In the genomic region with DNA sequence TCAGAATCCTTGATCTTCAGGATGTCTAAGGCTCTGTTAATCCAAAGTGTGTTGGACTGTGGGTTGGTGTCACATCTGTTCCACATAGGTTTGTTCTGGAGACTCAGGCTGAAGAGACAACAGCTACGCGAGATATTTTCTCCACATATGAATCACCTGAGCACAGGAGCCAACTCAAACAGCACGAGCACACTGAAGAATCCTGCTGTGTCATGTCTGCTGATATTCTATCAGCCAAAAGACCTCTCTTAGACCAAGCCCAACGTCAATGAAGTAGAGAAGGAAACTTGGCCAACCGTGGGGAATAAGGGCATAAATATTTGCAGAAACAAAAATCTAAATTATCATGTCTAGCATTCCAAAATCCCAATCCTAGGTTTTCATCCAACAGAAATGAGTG, we compare ENCODE assay signal across 20 cellular contexts. TPM values are rescaled to one million over a fixed set of nuclear protein-coding genes. Genes with fewer than 3 reads are reported as not detected.
DNase-seq lines count a peak whose midpoint lies in the region; ATAC-seq, FAIRE-seq and TF ChIP-seq lines count a peak whose summit lies in the region.
"Had no signal": no experiment of that assay in that cellular context is flagged by ENCODE, and none has a peak within 500 bp of the region (broad histone marks: within the 10 kb centered on the region; RNA-seq: fewer than 3 reads in every experiment).

No MANE protein-coding gene starts in this region.

- POLR2A ChIA-PET in MCF 10A (lab: Yijun Ruan, JAX), result no interaction called here
- POLR2A ChIA-PET in K562 (lab: Yijun Ruan, JAX), result interaction anchor here (0.6 kb wide), 2 partner anchors 133 to 236 kb away, joined by 3 read pairs; no protein-coding TSS in a partner anchor

- no peak overlapping the region for H3K9ac ChIP-seq in mammary epithelial cell (ENCODE audit: insufficient read depth, low read length)
- peak overlapping the region; percentile 18 to 45; a peak in 3 of 4 replicates for H3K9ac ChIP-seq in K562 (ENCODE audit: insufficient read depth in 1 of 2, low read depth in 2 of 2, low read length in 2 of 2)
- H3K9ac ChIP-seq: GM23248 had no signal

- TF ChIP-seq RAD21 in K562 (CRISPR knock-in tag; conservative IDR thresholded peaks at IDR 0.05 in 1 of 2, IDR thresholded peaks at IDR 0.05 in 1 of 2), result no peak

- H2AFZ ChIP-seq in mammary epithelial cell (ENCODE audit: low read depth, low read length), result peak overlapping the region; percentile 26
- H2AFZ ChIP-seq in K562 (ENCODE audit: low read depth, low read length), result peak overlapping the region; percentile 93
- H2AFZ ChIP-seq in osteoblast (ENCODE audit: low read length), result peak overlapping the region; percentile 23
- H2AFZ ChIP-seq: GM23248 had no signal

- no peak overlapping the region for H3K4me3 Mint-ChIP-seq in MCF 10A (ENCODE audit: unreplicated experiment)
- H3K4me3 Mint-ChIP-seq: B cell had no signal

- no peak for TF ChIP-seq EP300 in K562 (IDR thresholded peaks at IDR 0.05; ENCODE audit: low read length)

- H4K20me1 ChIP-seq in mammary epithelial cell (ENCODE audit: insufficient read depth, low read length) (no peaks in the 10 kb centered on the region), K562 (replicated peaks; ENCODE audit: control insufficient read depth, insufficient read depth, low read length) (peaks cover 10% of the 10 kb centered on the region; the same call in 1 of the 2 replicates), osteoblast (ENCODE audit: insufficient read depth, low read length) (peaks cover 10% of the 10 kb centered on the region)

- H3K4me1 Mint-ChIP-seq in MCF 10A (ENCODE audit: insufficient read depth, unreplicated experiment), result peaks cover 4% of the 10 kb centered on the region

- no peaks in the 10 kb centered on the region for H3K27me3 Mint-ChIP-seq in MCF 10A (ENCODE audit: insufficient read depth, unreplicated experiment)

- no peak overlapping the region for H3K4me2 ChIP-seq in mammary epithelial cell (ENCODE audit: insufficient read depth, low read depth, low read length)
- H3K4me2 ChIP-seq in K562 (ENCODE audit: insufficient read depth, low read length), result peak overlapping the region; percentile 71
- no peak overlapping the region for H3K4me2 ChIP-seq in osteoblast (ENCODE audit: insufficient read depth, low read length)

- TF ChIP-seq POLR2A in K562 (conservative IDR thresholded peaks at IDR 0.05) (no peak), Peyer's patch (IDR thresholded peaks at IDR 0.05) (no peak)

- H3K27me3 ChIP-seq in mammary epithelial cell (ENCODE audit: insufficient read depth, low read length), result no peaks in the 10 kb centered on the region
- H3K27me3 ChIP-seq in K562 (ENCODE audit: control insufficient read depth in 2 of 2, insufficient read depth in 2 of 2, low read length in 2 of 2), result no peaks in the 10 kb centered on the region
- H3K27me3 ChIP-seq in osteoblast (ENCODE audit: insufficient read depth, low read length), result peaks cover 8% of the 10 kb centered on the region
- H3K27me3 ChIP-seq in Peyer's patch, result no peaks in the 10 kb centered on the region
- H3K27me3 ChIP-seq in right cardiac atrium (ENCODE audit: control insufficient read depth, insufficient read depth), result no peaks in the 10 kb centered on the region

- dilution Hi-C loops in mammary epithelial cell (cut with HindIII; ENCODE audit: low sequenced_read_pairs), result no loop called here

- intact Hi-C loops in mammary epithelial cell (cut with micrococcal nuclease), result loop anchor here (5.0 kb wide), 1 partner anchor 130 kb away; the partner anchor contains the start of gene GDI2
- intact Hi-C loops in MCF 10A (cut with micrococcal nuclease), result loop anchor here (10.0 kb wide), 1 partner anchor 53 kb away; no protein-coding TSS in a partner anchor
- intact Hi-C loops in K562 (cut with micrococcal nuclease), result no loop called here
- intact Hi-C loops in right cardiac atrium (cut with DNase I), result loop anchor here in 2 of 4 donors (10.0 kb wide), 1 partner anchor 193 kb away; no protein-coding TSS in a partner anchor

- ATAC-seq in K562 (no peak), right cardiac atrium (no peak)
- ATAC-seq: HCT116 had no signal

- CTCF ChIA-PET in mammary epithelial cell (lab: Charles Lee; ENCODE audit: low non-redundant PET), result no interaction called here
- CTCF ChIA-PET in MCF 10A (lab: Yijun Ruan, JAX), result no interaction called here
- CTCF ChIA-PET in K562 (lab: Yijun Ruan, JAX; ENCODE audit: low intra/inter-chr PET ratio), result interaction anchor here (0.7 kb wide), 1 partner anchor 26 kb away, joined by 7 read pairs; no protein-coding TSS in a partner anchor

- H3K27ac ChIP-seq in mammary epithelial cell (ENCODE audit: insufficient read depth, low read depth, low read length) (no peak overlapping the region), K562 (ENCODE audit: extremely low read depth, low read depth, low read length) (peak overlapping the region; percentile 65), osteoblast (ENCODE audit: low read depth, low read length) (no peak overlapping the region), Peyer's patch (no peak overlapping the region), right cardiac atrium (ENCODE audit: low read length) (no peak overlapping the region)
- H3K27ac ChIP-seq: GM23248, HL-60 had no signal

- peaks cover 22% of the 10 kb centered on the region for H3K79me2 ChIP-seq in mammary epithelial cell (ENCODE audit: insufficient read depth, low read length)
- peaks cover 23% of the 10 kb centered on the region for H3K79me2 ChIP-seq in K562 (ENCODE audit: control insufficient read depth, insufficient read depth, low read length)
- peaks cover 20% of the 10 kb centered on the region for H3K79me2 ChIP-seq in osteoblast (ENCODE audit: insufficient read depth, low read length)

- H3K9me3 Mint-ChIP-seq in MCF 10A (ENCODE audit: unreplicated experiment), result no peaks in the 10 kb centered on the region
- H3K9me3 Mint-ChIP-seq: CD4-positive, alpha-beta memory T cell had no signal

- peak; percentile 92 for FAIRE-seq in K562 (lab: Jason Lieb, UNC)
- FAIRE-seq: A204.1, GM18507, H54 had no signal

- BruUV-seq in mammary epithelial cell (replicated peaks; lab: Mats Ljungman, UMichigan), result no TSS peak
- no TSS peak for BruUV-seq in MCF 10A (replicated peaks; lab: Mats Ljungman, UMichigan)
- no TSS peak for BruUV-seq in K562 (replicated peaks; lab: Mats Ljungman, UMichigan)

- WGBS in mammary epithelial cell (ENCODE audit: low coverage, missing lambda C conversion rate), result 76% methylated on average over 5 of the region's 5 CpGs
- 6% methylated on average over 5 of the region's 5 CpGs for WGBS in K562 (ENCODE audit: insufficient coverage, low coverage, missing lambda C conversion rate)
- WGBS in right cardiac atrium, result 78% methylated on average over 5 of the region's 5 CpGs

- DNase-seq in mammary epithelial cell (no peak), MCF 10A (ENCODE audit: unreplicated experiment) (no peak), GM20000 (ENCODE audit: low spot score) (peak; percentile 2), K562 (ENCODE audit: extremely low read depth in 1 of 4, low spot score in 3 of 4) (peak in 2 of 4 experiments; percentile 36 to 66), osteoblast (ENCODE audit: insufficient read length, low spot score, missing footprints) (no peak), Peyer's patch (no peak), right cardiac atrium (no peak), GM10266 (ENCODE audit: extremely low spot score) (no peak)
- DNase-seq: C1 segment of cervical spinal cord; CD4-positive, alpha-beta memory T cell; DMS153; DMS79 treated with DMSO at 0.1 percent for 48 hours; GDM1; GM23248 had no signal

- H3K36me3 Mint-ChIP-seq in MCF 10A (ENCODE audit: insufficient read depth, unreplicated experiment), result no peaks in the 10 kb centered on the region

- H3K4me1 ChIP-seq in mammary epithelial cell (ENCODE audit: insufficient read depth, low read length) (peaks cover 5% of the 10 kb centered on the region), K562 (replicated peaks in 1 of 2; ENCODE audit: control insufficient read depth in 2 of 2, insufficient read depth in 2 of 2, low read length in 2 of 2) (peaks cover 14 to 22% of the 10 kb centered on the region in 2 experiments; a peak in 4 of 5 replicates), osteoblast (ENCODE audit: insufficient read depth, low read length) (peaks cover 13% of the 10 kb centered on the region), Peyer's patch (peaks cover 0 to 15% (median 2%) of the 10 kb centered on the region in 4 donors), right cardiac atrium (ENCODE audit: control insufficient read depth, insufficient read depth, low read length) (no peaks in the 10 kb centered on the region)

- H3K9me3 ChIP-seq in mammary epithelial cell (replicated peaks; ENCODE audit: insufficient read depth, low read length), result no peaks in the 10 kb centered on the region
- peaks cover 5% of the 10 kb centered on the region for H3K9me3 ChIP-seq in K562 (replicated peaks; ENCODE audit: control insufficient read depth, insufficient read depth, low read depth, low read length)
- H3K9me3 ChIP-seq in osteoblast (ENCODE audit: low read depth, low read length), result no peaks in the 10 kb centered on the region
- H3K9me3 ChIP-seq in Peyer's patch, result no peaks in the 10 kb centered on the region
- H3K9me3 ChIP-seq in right cardiac atrium (ENCODE audit: control insufficient read depth, low read length), result no peaks in the 10 kb centered on the region

- H3K4me3 ChIP-seq in mammary epithelial cell (replicated peaks in 1 of 3; ENCODE audit: insufficient read depth in 1 of 3, low read depth in 2 of 3, low read length in 3 of 3), result no peak overlapping the region
- H3K4me3 ChIP-seq in K562, result no peak overlapping the region
- H3K4me3 ChIP-seq in osteoblast (ENCODE audit: insufficient read depth, low read length), result no peak overlapping the region
- H3K4me3 ChIP-seq in Peyer's patch, result no peak overlapping the region
- H3K4me3 ChIP-seq in right cardiac atrium (ENCODE audit: low read length), result no peak overlapping the region
- H3K4me3 ChIP-seq: GM23248 had no signal

- H3K9me1 ChIP-seq in K562 (ENCODE audit: control insufficient read depth, insufficient read depth, low read length), result no peaks in the 10 kb centered on the region

- no peaks in the 10 kb centered on the region for H3K36me3 ChIP-seq in mammary epithelial cell (ENCODE audit: insufficient read depth, low read length)
- no peaks in the 10 kb centered on the region for H3K36me3 ChIP-seq in K562 (ENCODE audit: control insufficient read depth, insufficient read depth, low read length)
- H3K36me3 ChIP-seq in osteoblast (ENCODE audit: insufficient read depth, low read length), result no peaks in the 10 kb centered on the region
- no peaks in the 10 kb centered on the region for H3K36me3 ChIP-seq in Peyer's patch

- no peak overlapping the region for H3K27ac Mint-ChIP-seq in MCF 10A (ENCODE audit: low read depth, unreplicated experiment)
- H3K27ac Mint-ChIP-seq: B cell had no signal

- in situ Hi-C loops in mammary epithelial cell (cut with MboI; ENCODE audit: low sequenced_read_pairs in 2 of 2), result no loop called here
- in situ Hi-C loops in K562 (cut with MboI), result no loop called here

- TF ChIP-seq CTCF in mammary epithelial cell (conservative IDR thresholded peaks at IDR 0.05 in 1 of 2, IDR thresholded peaks at IDR 0.05 in 1 of 2; ENCODE audit: extremely low read depth in 1 of 2, insufficient read depth in 1 of 2, low read depth in 1 of 2, low read length in 2 of 2) (no peak), MCF 10A (IDR thresholded peaks at IDR 0.05; ENCODE audit: unreplicated experiment) (no peak), GM20000 (IDR thresholded peaks at IDR 0.05; ENCODE audit: extremely low read depth, missing control alignments) (no peak), K562 (IDR thresholded peaks at IDR 0.05 in 2 of 3, conservative IDR thresholded peaks at IDR 0.05 in 1 of 3; ENCODE audit: insufficient read depth in 2 of 3, low read depth in 1 of 3, low read length in 3 of 3) (no peak), osteoblast (IDR thresholded peaks at IDR 0.05; ENCODE audit: extremely low read depth, low read depth, low read length) (no peak), Peyer's patch (IDR thresholded peaks at IDR 0.05) (no peak), GM10266 (IDR thresholded peaks at IDR 0.05; ENCODE audit: control insufficient read depth, insufficient read depth, low read depth, missing control alignments) (no peak)

RNA-seq across cellular contexts. Expression of gene TASOR2, which starts 2.7 kb away (rescaled TPM):
- total RNA-seq in mammary epithelial cell (10 to 100 TPM; 73.1 to 82.0 TPM), MCF 10A (2022) (93.4 and 123 TPM in 2 replicates), K562 (2014; rRNA removed) (63.2 and 65.0 TPM in 2 replicates), K562 (2014; rRNA removed; fragmentation: Illumina TruSeq; extraction: Trizol) (68.0 and 76.3 TPM in 2 replicates), K562 (2015; rRNA removed; fragmentation: Illumina TruSeq; extraction: Trizol) (67.3 and 75.3 TPM in 2 replicates), K562 (2021) (60.9 and 66.2 TPM in 2 replicates), osteoblast (92.8 and 97.4 TPM in 2 replicates), Peyer's patch (100 to 1,000 TPM in 1 of 4 donors, 10 to 100 TPM in 3; 52.8 to 160 (median 80.7) TPM), right cardiac atrium (10 to 100 TPM; 41.1 to 51.7 (median 49.3) TPM)
- polyA plus RNA-seq in mammary epithelial cell (30.2 TPM), K562 (2011; rRNA removed) (38.1 and 48.4 TPM in 2 replicates), K562 (2014; fragmentation: Illumina TruSeq; extraction: Trizol) (49.2 and 52.3 TPM in 2 replicates), K562 (2014; fragmentation: Nextera tagmentation; extraction: Ambion mirVana) (10 to 100 TPM; 12.7 to 14.1 TPM), K562 (2014; rRNA removed) (35.7 and 37.3 TPM in 2 replicates), right cardiac atrium (9.7 TPM)
- 31.8 TPM for polyA minus RNA-seq in mammary epithelial cell
- total RNA-seq in K562 (2011; cell fraction: chromatin; rRNA removed; ENCODE audit: low replicate concordance), result 55.2 and 226 TPM in 2 replicates
- 35.5 and 61.6 TPM in 2 replicates for total RNA-seq in K562 (2011; cell fraction: nucleolus; rRNA removed)
- 75.3 and 118 TPM in 2 replicates for total RNA-seq in K562 (2011; cell fraction: nucleoplasm; rRNA removed)
- 10.4 and 13.8 TPM in 2 replicates for polyA plus RNA-seq in K562 (2011; cell fraction: cytosol; rRNA removed)
- polyA plus RNA-seq in K562 (2011; cell fraction: nucleus; rRNA removed), result 69.3 and 70.3 TPM in 2 replicates
- polyA plus RNA-seq in K562 (2012), result 24.7 and 31.3 TPM in 2 replicates
- 89.0 and 95.1 TPM in 2 replicates for polyA minus RNA-seq in K562 (2011; rRNA and poly(A)+ RNA removed)
- polyA minus RNA-seq in K562 (2011; cell fraction: cytosol; rRNA and poly(A)+ RNA removed), result 33.9 and 39.1 TPM in 2 replicates
- polyA minus RNA-seq in K562 (2011; cell fraction: nucleus; rRNA and poly(A)+ RNA removed), result 68.9 and 95.9 TPM in 2 replicates

RNA-seq across cellular contexts. Expression of gene ASB13, which starts 15.5 kb away (rescaled TPM):
- total RNA-seq in mammary epithelial cell (10 to 100 TPM; 16.7 to 17.3 TPM), MCF 10A (2022) (16.3 and 20.7 TPM in 2 replicates), K562 (2014; rRNA removed) (18.2 and 21.8 TPM in 2 replicates), K562 (2014; rRNA removed; fragmentation: Illumina TruSeq; extraction: Trizol) (12.4 and 14.2 TPM in 2 replicates), K562 (2015; rRNA removed; fragmentation: Illumina TruSeq; extraction: Trizol) (15.5 and 16.9 TPM in 2 replicates), K562 (2021) (28.8 and 33.2 TPM in 2 replicates), osteoblast (14.8 and 16.2 TPM in 2 replicates), Peyer's patch (10 to 100 TPM; 28.1 to 80.9 (median 61.2) TPM), right cardiac atrium (10 to 100 TPM; 15.0 to 20.6 (median 17.5) TPM)
- polyA plus RNA-seq in mammary epithelial cell (14.4 TPM), K562 (2011; rRNA removed) (17.4 and 18.1 TPM in 2 replicates), K562 (2014; fragmentation: Illumina TruSeq; extraction: Trizol) (15.5 and 16.9 TPM in 2 replicates), K562 (2014; fragmentation: Nextera tagmentation; extraction: Ambion mirVana) (1 to 10 TPM; 5.2 to 6.9 TPM), K562 (2014; rRNA removed) (14.5 and 18.7 TPM in 2 replicates), right cardiac atrium (17.1 TPM)
- polyA minus RNA-seq in mammary epithelial cell, result 17.0 TPM
- total RNA-seq in K562 (2011; cell fraction: chromatin; rRNA removed; ENCODE audit: low replicate concordance), result 5.8 and 11.8 TPM in 2 replicates
- total RNA-seq in K562 (2011; cell fraction: nucleolus; rRNA removed), result 8.6 and 12.8 TPM in 2 replicates
- 5.2 and 5.6 TPM in 2 replicates for total RNA-seq in K562 (2011; cell fraction: nucleoplasm; rRNA removed)
- polyA plus RNA-seq in K562 (2011; cell fraction: cytosol; rRNA removed), result 21.7 and 26.7 TPM in 2 replicates
- 12.9 and 14.4 TPM in 2 replicates for polyA plus RNA-seq in K562 (2011; cell fraction: nucleus; rRNA removed)
- polyA plus RNA-seq in K562 (2012), result 14.6 and 18.9 TPM in 2 replicates
- 15.3 and 18.8 TPM in 2 replicates for polyA minus RNA-seq in K562 (2011; rRNA and poly(A)+ RNA removed)
- polyA minus RNA-seq in K562 (2011; cell fraction: cytosol; rRNA and poly(A)+ RNA removed), result 17.8 and 19.0 TPM in 2 replicates
- polyA minus RNA-seq in K562 (2011; cell fraction: nucleus; rRNA and poly(A)+ RNA removed), result 4.6 and 6.1 TPM in 2 replicates

Comparison
In these comparisons a context has a peak if more than half of its experiments do, and no peak if none do; other contexts are left out.
1. H2AFZ ChIP-seq: peak in every context shown above with its lines; median percentile 93 in K562; 26 in mammary epithelial cell; 23 in osteoblast.